In genomic region chr1:38330799-38331198, GRCh38 we compare ENCODE assay signal across 34 cellular contexts.
"Had no signal": no experiment of that assay in that cellular context is flagged by ENCODE, and none has a peak within 500 bp of the region (broad histone marks: within the 10 kb centered on the region; RNA-seq: fewer than 3 reads in every experiment).

No MANE protein-coding gene starts in this region.

- H3K4me1 ChIP-seq: ascending aorta had no signal

- H3K27ac Mint-ChIP-seq: activated B cell treated with CpG ODN at 0.5 μM for 24 hours; activated CD4-positive, alpha-beta memory T cell treated with anti-CD3 and anti-CD28 coated beads for 36 hours; activated CD4-positive, alpha-beta T cell treated with anti-CD3 and anti-CD28 coated beads, Interleukin-2, amount 10 ng/mL, durations not matched to agents 24 days and 14 days; activated CD8-positive, alpha-beta T cell treated with anti-CD3 and anti-CD28 coated beads for 36 hours; activated naive CD4-positive, alpha-beta T cell treated with anti-CD3 and anti-CD28 coated beads for 36 hours; activated naive CD4-positive, alpha-beta T cell treated with anti-CD3 and anti-CD28 coated beads, Interleukin-2, amount 50 U/mL, for 24 hours; activated naive CD8-positive, alpha-beta T cell; activated naive CD8-positive, alpha-beta T cell treated with anti-CD3 and anti-CD28 coated beads, Interleukin-2, amount 10 ng/mL, durations not matched to agents 7 days and 5 days; activated naive CD8-positive, alpha-beta T cell treated with anti-CD3 and anti-CD28 coated beads, Interleukin-2, amount 50 U/mL, for 24 hours; activated T-cell treated with anti-CD3 and anti-CD28 coated beads, Interleukin-2, amount 50 U/mL, for 72 hours; activated T-helper 1 cell treated with anti-CD3 and anti-CD28 coated beads, Interleukin-12 subunit alpha, Interleukin-12 subunit beta, Interleukin-2, Interleukin-4 antibody, amounts not matched to agents 30 ng/mL and 10 ng/mL and 1 ng/mL, durations not matched to agents 14 hours and 24 hours and 36 hours; activated T-helper 17 cell treated with anti-CD3 and anti-CD28 coated beads, Interleukin-2, amount 50 U/mL, for 72 hours; brain; T-cell; T-helper 17 cell had no signal

- H3K4me3 ChIP-seq: ascending aorta, cardiac muscle cell had no signal

- FAIRE-seq: bronchial epithelial cell, TTC549 had no signal

- H3K27me3 ChIP-seq: ascending aorta, cardiac muscle cell had no signal

- H3K9me3 Mint-ChIP-seq: activated B cell treated with CpG ODN at 0.5 μM for 24 hours; activated CD4-positive, alpha-beta memory T cell treated with anti-CD3 and anti-CD28 coated beads for 36 hours; activated CD4-positive, alpha-beta T cell treated with anti-CD3 and anti-CD28 coated beads, Interleukin-2, amount 10 ng/mL, durations not matched to agents 24 days and 14 days; activated CD8-positive, alpha-beta T cell treated with anti-CD3 and anti-CD28 coated beads for 36 hours; activated naive CD4-positive, alpha-beta T cell treated with anti-CD3 and anti-CD28 coated beads for 36 hours; activated naive CD4-positive, alpha-beta T cell treated with anti-CD3 and anti-CD28 coated beads, Interleukin-2, amount 50 U/mL, for 24 hours; activated naive CD8-positive, alpha-beta T cell treated with anti-CD3 and anti-CD28 coated beads, Interleukin-2, amount 10 ng/mL, durations not matched to agents 7 days and 5 days; activated naive CD8-positive, alpha-beta T cell treated with anti-CD3 and anti-CD28 coated beads, Interleukin-2, amount 50 U/mL, for 24 hours; activated T-cell treated with anti-CD3 and anti-CD28 coated beads, Interleukin-2, amount 50 U/mL, for 4 hours; activated T-helper 1 cell treated with anti-CD3 and anti-CD28 coated beads, Interleukin-12 subunit alpha, Interleukin-12 subunit beta, Interleukin-2, Interleukin-4 antibody, amounts not matched to agents 30 ng/mL and 10 ng/mL and 1 ng/mL, durations not matched to agents 14 hours and 24 hours and 36 hours; activated T-helper 17 cell treated with anti-CD3 and anti-CD28 coated beads, Interleukin-2, amount 50 U/mL, for 72 hours; central memory CD8-positive, alpha-beta T cell; T-cell had no signal

- H3K9me3 ChIP-seq: ascending aorta had no signal

- H3K4me3 Mint-ChIP-seq: activated B cell treated with CpG ODN at 0.5 μM for 24 hours; activated CD4-positive, alpha-beta memory T cell treated with anti-CD3 and anti-CD28 coated beads for 36 hours; activated CD4-positive, alpha-beta T cell treated with anti-CD3 and anti-CD28 coated beads, Interleukin-2, amount 10 ng/mL, durations not matched to agents 24 days and 14 days; activated CD8-positive, alpha-beta T cell treated with anti-CD3 and anti-CD28 coated beads for 36 hours; activated naive CD4-positive, alpha-beta T cell treated with anti-CD3 and anti-CD28 coated beads for 36 hours; activated naive CD4-positive, alpha-beta T cell treated with anti-CD3 and anti-CD28 coated beads, Interleukin-2, amount 50 U/mL, for 24 hours; activated naive CD8-positive, alpha-beta T cell; activated naive CD8-positive, alpha-beta T cell treated with anti-CD3 and anti-CD28 coated beads, Interleukin-2, amount 10 ng/mL, durations not matched to agents 7 days and 5 days; activated naive CD8-positive, alpha-beta T cell treated with anti-CD3 and anti-CD28 coated beads, Interleukin-2, amount 50 U/mL, for 24 hours; activated T-cell treated with anti-CD3 and anti-CD28 coated beads, Interleukin-2, amount 50 U/mL, for 4 hours; activated T-cell treated with anti-CD3 and anti-CD28 coated beads, Interleukin-2, amount 50 U/mL, for 72 hours; activated T-helper 1 cell treated with anti-CD3 and anti-CD28 coated beads, Interleukin-12 subunit alpha, Interleukin-12 subunit beta, Interleukin-2, Interleukin-4 antibody, amounts not matched to agents 30 ng/mL and 10 ng/mL and 1 ng/mL, durations not matched to agents 14 hours and 24 hours and 36 hours; activated T-helper 17 cell treated with anti-CD3 and anti-CD28 coated beads, Interleukin-2, amount 50 U/mL, for 72 hours; brain; central memory CD8-positive, alpha-beta T cell; T-cell; T-helper 17 cell had no signal

- H3K36me3 ChIP-seq: ascending aorta, cardiac muscle cell had no signal

- DNase-seq: activated B cell treated with CpG ODN at 0.5 μM for 24 hours; activated CD4-positive, alpha-beta memory T cell treated with anti-CD3 and anti-CD28 coated beads for 36 hours; activated CD4-positive, alpha-beta T cell treated with anti-CD3 and anti-CD28 coated beads for 4 hours; activated CD4-positive, alpha-beta T cell treated with anti-CD3 and anti-CD28 coated beads, Interleukin-2, amount 10 ng/mL, durations not matched to agents 24 days and 14 days; activated CD4-positive, alpha-beta T cell treated with anti-CD3 and anti-CD28 coated beads, Interleukin-2, amount 50 U/mL, for 1 hour; activated CD4-positive, alpha-beta T cell treated with anti-CD3 and anti-CD28 coated beads, Interleukin-2, amount 50 U/mL, for 4 hours; activated CD4-positive, CD25-positive, alpha-beta regulatory T cell treated with anti-CD3 and anti-CD28 coated beads, Interleukin-2, amount 50 U/mL, for 72 hours; activated CD8-positive, alpha-beta memory T cell treated with anti-CD3 and anti-CD28 coated beads, Interleukin-2, amount 50 U/mL, for 4 hours; activated CD8-positive, alpha-beta T cell treated with anti-CD3 and anti-CD28 coated beads for 36 hours; activated effector memory CD4-positive, alpha-beta T cell treated with anti-CD3 and anti-CD28 coated beads, Interleukin-2, amount 50 U/mL, for 16 hours; activated gamma-delta T cell treated with Interleukin-2 at 50 U/mL for 16 hours; activated naive CD4-positive, alpha-beta T cell; activated naive CD4-positive, alpha-beta T cell treated with anti-CD3 and anti-CD28 coated beads for 36 hours; activated naive CD8-positive, alpha-beta T cell treated with anti-CD3 and anti-CD28 coated beads, Interleukin-2, amount 10 ng/mL, durations not matched to agents 7 days and 5 days; activated naive CD8-positive, alpha-beta T cell treated with anti-CD3 and anti-CD28 coated beads, Interleukin-2, amount 50 U/mL, for 24 hours; activated T-cell treated with anti-CD3 and anti-CD28 coated beads for 4 hours; activated T-cell treated with anti-CD3 and anti-CD28 coated beads, Interleukin-2, amount 50 U/mL, for 1 hour; activated T-cell treated with anti-CD3 and anti-CD28 coated beads, Interleukin-2, amount 50 U/mL, for 4 hours; activated T-cell treated with anti-CD3 and anti-CD28 coated beads, Interleukin-2, amount 50 U/mL, for 72 hours; cerebellar nuclear complex; T-cell; T-helper 17 cell; T1000 had no signal

- H3K4me1 Mint-ChIP-seq: activated naive CD8-positive, alpha-beta T cell treated with anti-CD3 and anti-CD28 coated beads, Interleukin-2, amount 10 ng/mL, durations not matched to agents 7 days and 5 days; central memory CD8-positive, alpha-beta T cell had no signal

- H3K27ac ChIP-seq: ascending aorta, cardiac muscle cell, VCaP had no signal

- H3K36me3 Mint-ChIP-seq: activated CD4-positive, alpha-beta memory T cell treated with anti-CD3 and anti-CD28 coated beads for 36 hours; activated naive CD4-positive, alpha-beta T cell treated with anti-CD3 and anti-CD28 coated beads, Interleukin-2, amount 50 U/mL, for 24 hours; activated naive CD8-positive, alpha-beta T cell; activated naive CD8-positive, alpha-beta T cell treated with anti-CD3 and anti-CD28 coated beads, Interleukin-2, amount 10 ng/mL, durations not matched to agents 7 days and 5 days; brain; T-cell had no signal
